ENCODE assay signal across 8 cellular contexts in the genomic region with DNA sequence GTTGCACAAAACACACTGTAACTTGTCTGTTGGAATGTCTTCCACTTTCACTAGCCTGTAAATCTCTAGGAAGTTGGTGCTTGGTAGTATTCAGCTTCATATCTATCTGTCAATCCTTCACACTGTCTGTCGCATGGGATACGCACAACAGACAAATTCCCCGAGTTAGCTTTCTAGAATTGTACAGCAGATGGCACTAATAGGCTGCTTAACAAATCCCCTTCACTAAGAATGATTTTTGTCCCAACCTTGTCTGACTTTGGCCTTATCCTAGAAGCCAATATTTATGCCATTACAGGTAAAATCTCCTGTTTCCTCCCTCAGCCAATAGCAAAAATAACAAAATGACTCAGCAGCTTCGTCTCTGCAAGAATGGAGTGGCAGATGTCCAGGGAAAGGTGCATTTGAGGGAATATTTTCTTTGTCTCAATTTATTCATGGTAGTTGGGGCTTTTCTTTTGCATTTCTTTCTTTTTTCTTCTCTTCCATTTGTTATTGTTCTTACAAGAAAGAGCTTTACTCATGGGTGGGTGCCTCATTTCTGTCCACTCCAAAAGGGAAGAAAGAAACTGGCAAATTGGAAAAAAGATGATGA. TPM values are rescaled to one million over a fixed set of nuclear protein-coding genes. Genes with fewer than 3 reads are reported as not detected.
DNase-seq lines count a peak whose midpoint lies in the region; ATAC-seq and TF ChIP-seq lines count a peak whose summit lies in the region.

No MANE protein-coding gene starts in this region.

- H3F3A ChIP-seq in DOHH2 (ENCODE audit: control insufficient read depth, insufficient read depth): peaks cover 11% of the 10 kb centered on the region

- CTCF ChIA-PET in mammary epithelial cell (lab: Charles Lee; ENCODE audit: low non-redundant PET): interaction anchor here (0.6 kb wide), 1 partner anchor 284 kb away, joined by 3 read pairs; no protein-coding TSS in a partner anchor

- TF ChIP-seq CTCF in DOHH2 (IDR thresholded peaks at IDR 0.05; ENCODE audit: low read depth, low read length, poor library complexity, severe bottlenecking): peak; percentile 67
- TF ChIP-seq CTCF in mammary epithelial cell (conservative IDR thresholded peaks at IDR 0.05 in 1 of 2, IDR thresholded peaks at IDR 0.05 in 1 of 2; ENCODE audit: extremely low read depth in 1 of 2, insufficient read depth in 1 of 2, low read depth in 1 of 2, low read length in 2 of 2): peak; percentile 39 to 50
- peak; percentile 19 for TF ChIP-seq CTCF in lung (IDR thresholded peaks at IDR 0.05; ENCODE audit: control extremely low read depth, extremely low read depth)

- WGBS in mammary epithelial cell (ENCODE audit: low coverage, missing lambda C conversion rate): 47% methylated on average over 4 of the region's 4 CpGs
- 27 to 36% methylated on average over 4 of the region's 4 CpGs for WGBS in lung, 2 donors

- dilution Hi-C loops in mammary epithelial cell (cut with HindIII; ENCODE audit: low sequenced_read_pairs): loop anchor here (10.0 kb wide), 1 partner anchor 282 kb away; the partner anchor contains the start of gene RPP25L

- no peak overlapping the region for H2AFZ ChIP-seq in mammary epithelial cell (ENCODE audit: low read depth, low read length)

- H3K4me2 ChIP-seq in DOHH2 (ENCODE audit: low read length) (0 out of 2 replicates have a peak overlapping the region, but pooled peaks have one; percentile 8), mammary epithelial cell (ENCODE audit: insufficient read depth, low read depth, low read length) (peak overlapping the region; percentile 4)

- DNase-seq in A172 (ENCODE audit: low spot score) (peak; percentile 40), NCI-H2171 (lab: John Stamatoyannopoulos, UW) (peak; percentile 23), mammary epithelial cell (peak; percentile 54), lung (ENCODE audit: low spot score) (no peak), NCI-H226 (no peak)

- no peak overlapping the region for H3K4me3 ChIP-seq in DOHH2 (ENCODE audit: low read length)
- no peak overlapping the region for H3K4me3 ChIP-seq in mammary epithelial cell (replicated peaks in 1 of 3; ENCODE audit: insufficient read depth in 1 of 3, low read depth in 2 of 3, low read length in 3 of 3)
- H3K4me3 ChIP-seq in lung: no peak overlapping the region

- H3K79me2 ChIP-seq in DOHH2 (ENCODE audit: control insufficient read depth, low read length) (peaks cover 30% of the 10 kb centered on the region), mammary epithelial cell (ENCODE audit: insufficient read depth, low read length) (peaks cover 66% of the 10 kb centered on the region)

- H3K36me3 ChIP-seq in DOHH2 (ENCODE audit: control insufficient read depth, low read length) (peaks cover 3% of the 10 kb centered on the region), mammary epithelial cell (ENCODE audit: insufficient read depth, low read length) (no peaks in the 10 kb centered on the region), lung (ENCODE audit: control insufficient read depth in 2 of 2, insufficient read depth in 2 of 2, low read length in 2 of 2) (no peaks in the 10 kb centered on the region)

- H3K9me2 ChIP-seq in DOHH2 (replicated peaks; ENCODE audit: control insufficient read depth, low read length): no peaks in the 10 kb centered on the region

- peaks cover 31% of the 10 kb centered on the region for H3K4me1 ChIP-seq in DOHH2 (ENCODE audit: control insufficient read depth, low read length)
- peaks cover 39% of the 10 kb centered on the region for H3K4me1 ChIP-seq in mammary epithelial cell (ENCODE audit: insufficient read depth, low read length)
- no peaks in the 10 kb centered on the region for H3K4me1 ChIP-seq in lung (ENCODE audit: control insufficient read depth in 2 of 2, insufficient read depth in 2 of 2, low read length in 2 of 2)

- in situ Hi-C loops in mammary epithelial cell (cut with MboI; ENCODE audit: low sequenced_read_pairs in 2 of 2): no loop called here

- H3K27me3 ChIP-seq in DOHH2 (ENCODE audit: control insufficient read depth, low read length) (no peaks in the 10 kb centered on the region), mammary epithelial cell (ENCODE audit: insufficient read depth, low read length) (no peaks in the 10 kb centered on the region), lung (ENCODE audit: control insufficient read depth, insufficient read depth) (no peaks in the 10 kb centered on the region)

- H3K9ac ChIP-seq in mammary epithelial cell (ENCODE audit: insufficient read depth, low read length): no peak overlapping the region

- no peaks in the 10 kb centered on the region for H4K20me1 ChIP-seq in DOHH2 (ENCODE audit: control insufficient read depth, insufficient read depth, low read depth, low read length)
- no peaks in the 10 kb centered on the region for H4K20me1 ChIP-seq in mammary epithelial cell (ENCODE audit: insufficient read depth, low read length)

- H3K27ac ChIP-seq in DOHH2 (ENCODE audit: low read depth, low read length): no peak overlapping the region
- H3K27ac ChIP-seq in mammary epithelial cell (ENCODE audit: insufficient read depth, low read depth, low read length): no peak overlapping the region
- no peak overlapping the region for H3K27ac ChIP-seq in lung (ENCODE audit: low read depth in 1 of 2, low read length in 1 of 2)

- intact Hi-C loops in mammary epithelial cell (cut with micrococcal nuclease): loop anchor here (1.0 to 5.0 kb wide), 4 partner anchors 47 to 271 kb away; no protein-coding TSS in a partner anchor

- no TSS peak for BruUV-seq in mammary epithelial cell (replicated peaks; lab: Mats Ljungman, UMichigan)

- ATAC-seq in lung (ENCODE audit: insufficient read depth, low FRiP score): no peak
- ATAC-seq in GM21576 (IDR thresholded peaks at IDR 0.05; ENCODE audit: unreplicated experiment): no peak
- ATAC-seq in HG02678 (IDR thresholded peaks at IDR 0.05; ENCODE audit: unreplicated experiment): no peak

- no peaks in the 10 kb centered on the region for H3K9me3 ChIP-seq in DOHH2 (ENCODE audit: control insufficient read depth, insufficient read depth, low read length)
- no peaks in the 10 kb centered on the region for H3K9me3 ChIP-seq in mammary epithelial cell (replicated peaks; ENCODE audit: insufficient read depth, low read length)
- no peaks in the 10 kb centered on the region for H3K9me3 ChIP-seq in lung (ENCODE audit: control insufficient read depth in 2 of 2, insufficient read depth in 1 of 2, low read length in 1 of 2)

RNA-seq across cellular contexts. Expression of gene NUDT2, which starts 3.1 kb away (rescaled TPM):
- 52.1 and 67.4 TPM in 2 replicates for total RNA-seq in A172 (2014; rRNA removed; shearing (Covaris generic))
- total RNA-seq in mammary epithelial cell (10 to 100 TPM; 17.8 to 22.9 TPM), lung (10 to 100 TPM; 11.7 to 12.5 TPM)
- polyA plus RNA-seq in mammary epithelial cell (60.3 TPM), lung (10 to 100 TPM; 18.7 to 20.1 TPM)
- polyA minus RNA-seq in mammary epithelial cell: 15.3 TPM

RNA-seq across cellular contexts. Expression of gene KIF24, which starts 3.4 kb away (rescaled TPM):
- total RNA-seq in A172 (2014; rRNA removed; shearing (Covaris generic)): 9.0 and 11.5 TPM in 2 replicates
- 1 to 10 TPM; 1.3 to 3.9 TPM for total RNA-seq in mammary epithelial cell
- 3.4 TPM for polyA plus RNA-seq in mammary epithelial cell
- polyA minus RNA-seq in mammary epithelial cell: 11.4 TPM
- total RNA-seq in lung: 1 to 10 TPM; 3.0 to 4.3 TPM
- polyA plus RNA-seq in lung: under 1 TPM; 0.63 to 0.71 TPM

RNA-seq across cellular contexts. Expression of gene MYORG, which starts 44.2 kb away (rescaled TPM):
- total RNA-seq in A172 (2014; rRNA removed; shearing (Covaris generic)): 3.5 and 4.6 TPM in 2 replicates
- total RNA-seq in mammary epithelial cell (10 to 100 TPM; 23.8 to 35.0 TPM), lung (10 to 100 TPM in 1 of 2 donors, 1 to 10 TPM in 1; 6.6 to 12.2 TPM)
- polyA plus RNA-seq in mammary epithelial cell (7.5 TPM), lung (1 to 10 TPM; 1.4 to 3.1 TPM)
- 26.8 TPM for polyA minus RNA-seq in mammary epithelial cell

Comparison
In these comparisons a context has a peak if more than half of its experiments do, and no peak if none do; other contexts are left out.
1. DNase-seq: peak in A172 (single experiment), NCI-H2171 (single experiment) and mammary epithelial cell (single experiment); none in lung (single experiment) and NCI-H226 (single experiment).
2. Peak in every context shown above with its lines, with median percentiles within 50 percentile points of each other: CTCF ChIP-seq.